In genomic region chr2:134233733-134234135, GRCh38 we compare ENCODE assay signal across 10 cellular contexts. TPM values are rescaled to one million over a fixed set of nuclear protein-coding genes. Genes with fewer than 3 reads are reported as not detected.
DNase-seq lines count a peak whose midpoint lies in the region; ATAC-seq, FAIRE-seq and TF ChIP-seq lines count a peak whose summit lies in the region.
"Had no signal": no experiment of that assay in that cellular context is flagged by ENCODE, and none has a peak within 500 bp of the region (broad histone marks: within the 10 kb centered on the region; RNA-seq: fewer than 3 reads in every experiment).

No MANE protein-coding gene starts in this region.

- no peak for TF ChIP-seq CTCF in lower lobe of right lung (IDR thresholded peaks at IDR 0.05)

- H3K4me3 Mint-ChIP-seq in activated CD8-positive, alpha-beta memory T cell treated with anti-CD3 and anti-CD28 coated beads, Interleukin-2, amount 10 ng/mL, durations not matched to agents 7 days and 5 days, result no peak overlapping the region
- peak overlapping the region; percentile 45 for H3K4me3 Mint-ChIP-seq in stimulated activated naive CD8-positive, alpha-beta T cell treated with anti-CD3 and anti-CD28 coated beads, Interleukin-15, Interleukin-2, amounts not matched to agents 100 ng/mL and 50 ng/mL, for 24 hours

- intact Hi-C loops in lower lobe of right lung (cut with DNase I), result no loop called here

- no peak for DNase-seq in activated CD8-positive, alpha-beta memory T cell treated with anti-CD3 and anti-CD28 coated beads, Interleukin-2, amount 10 ng/mL, durations not matched to agents 7 days and 5 days
- no peak for DNase-seq in activated CD8-positive, alpha-beta memory T cell treated with anti-CD3 and anti-CD28 coated beads for 24 hours
- no peak for DNase-seq in DMS114 treated with DMSO at 0.1 percent for 48 hours (lab: John Stamatoyannopoulos, UW; ENCODE audit: unreplicated experiment)
- DNase-seq in lower lobe of right lung, result no peak
- no peak for DNase-seq in urothelium cell line (ENCODE audit: low spot score)

- no peak overlapping the region for H3K27ac ChIP-seq in lower lobe of right lung
- H3K27ac ChIP-seq: VCaP had no signal

- no peaks in the 10 kb centered on the region for H3K27me3 ChIP-seq in lower lobe of right lung (ENCODE audit: low read depth)

- peak; percentile 11 for ATAC-seq in activated CD8-positive, alpha-beta memory T cell treated with anti-CD3 and anti-CD28 coated beads, Interleukin-2, amount 10 ng/mL, durations not matched to agents 7 days and 5 days
- ATAC-seq in HG02938 (IDR thresholded peaks at IDR 0.05; ENCODE audit: unreplicated experiment) (peak; percentile 59), SK-N-SH treated with all-trans-retinoic acid at 6 μM for 48 hours (peak; percentile 31; the same call in 1 of the 3 replicates), lower lobe of right lung (no peak)

- peaks cover 13% of the 10 kb centered on the region for H3K36me3 Mint-ChIP-seq in activated CD8-positive, alpha-beta memory T cell treated with anti-CD3 and anti-CD28 coated beads, Interleukin-2, amount 10 ng/mL, durations not matched to agents 7 days and 5 days
- peaks cover 12% of the 10 kb centered on the region for H3K36me3 Mint-ChIP-seq in stimulated activated naive CD8-positive, alpha-beta T cell treated with anti-CD3 and anti-CD28 coated beads, Interleukin-15, Interleukin-2, amounts not matched to agents 100 ng/mL and 50 ng/mL, for 24 hours (ENCODE audit: low read depth)

- H3K27ac Mint-ChIP-seq in activated CD8-positive, alpha-beta memory T cell treated with anti-CD3 and anti-CD28 coated beads, Interleukin-2, amount 10 ng/mL, durations not matched to agents 7 days and 5 days, result peak overlapping the region; percentile 81
- H3K27ac Mint-ChIP-seq in stimulated activated naive CD8-positive, alpha-beta T cell treated with anti-CD3 and anti-CD28 coated beads, Interleukin-15, Interleukin-2, amounts not matched to agents 100 ng/mL and 50 ng/mL, for 24 hours, result peak overlapping the region; percentile 86

- H3K4me1 Mint-ChIP-seq in activated CD8-positive, alpha-beta memory T cell treated with anti-CD3 and anti-CD28 coated beads, Interleukin-2, amount 10 ng/mL, durations not matched to agents 7 days and 5 days, result peaks cover 59% of the 10 kb centered on the region
- peaks cover 90% of the 10 kb centered on the region for H3K4me1 Mint-ChIP-seq in stimulated activated naive CD8-positive, alpha-beta T cell treated with anti-CD3 and anti-CD28 coated beads, Interleukin-15, Interleukin-2, amounts not matched to agents 100 ng/mL and 50 ng/mL, for 24 hours (ENCODE audit: low read depth)

- no peaks in the 10 kb centered on the region for H3K27me3 Mint-ChIP-seq in activated CD8-positive, alpha-beta memory T cell treated with anti-CD3 and anti-CD28 coated beads, Interleukin-2, amount 10 ng/mL, durations not matched to agents 7 days and 5 days
- H3K27me3 Mint-ChIP-seq in stimulated activated naive CD8-positive, alpha-beta T cell treated with anti-CD3 and anti-CD28 coated beads, Interleukin-15, Interleukin-2, amounts not matched to agents 100 ng/mL and 50 ng/mL, for 24 hours, result no peaks in the 10 kb centered on the region
- H3K27me3 Mint-ChIP-seq: progenitor cell of endocrine pancreas had no signal

- H3K4me1 ChIP-seq in lower lobe of right lung, result peaks cover 21% of the 10 kb centered on the region

- H3K9me3 ChIP-seq in lower lobe of right lung, result peaks cover 6% of the 10 kb centered on the region

- peaks cover 8% of the 10 kb centered on the region for H3K9me3 Mint-ChIP-seq in activated CD8-positive, alpha-beta memory T cell treated with anti-CD3 and anti-CD28 coated beads, Interleukin-2, amount 10 ng/mL, durations not matched to agents 7 days and 5 days (ENCODE audit: low read depth)
- H3K9me3 Mint-ChIP-seq in stimulated activated naive CD8-positive, alpha-beta T cell treated with anti-CD3 and anti-CD28 coated beads, Interleukin-15, Interleukin-2, amounts not matched to agents 100 ng/mL and 50 ng/mL, for 24 hours, result peaks cover 13% of the 10 kb centered on the region

- CTCF ChIA-PET in activated CD8-positive, alpha-beta memory T cell treated with anti-CD3 and anti-CD28 coated beads, Interleukin-2, amount 10 ng/mL, durations not matched to agents 7 days and 5 days (lab: Charles Lee), result interaction anchor here (1.3 to 2.9 kb wide), 4 partner anchors 9 to 115 kb away, joined by 7 to 17 read pairs (median 8); no protein-coding TSS in a partner anchor

- no peak for FAIRE-seq in urothelium cell line (lab: Jason Lieb, UNC)

- H3K36me3 ChIP-seq in lower lobe of right lung, result no peaks in the 10 kb centered on the region

- no peak overlapping the region for H3K4me3 ChIP-seq in lower lobe of right lung

TF ChIP-seq in SK-N-SH treated with all-trans-retinoic acid at 6 μM for 48 hours, 23 proteins besides CTCF, POLR2A, EP300 and RAD21:
- no peak for TF ChIP-seq OSR1 (CRISPR knock-in tag; IDR thresholded peaks at IDR 0.05)
- TF ChIP-seq TSHZ2 (CRISPR knock-in tag; IDR thresholded peaks at IDR 0.05), result peak; percentile 73; the same call in 1 of the 2 replicates
- TF ChIP-seq ZNF8 (CRISPR knock-in tag; IDR thresholded peaks at IDR 0.05), result no peak
- TF ChIP-seq PPARA (CRISPR knock-in tag; IDR thresholded peaks at IDR 0.05; ENCODE audit: borderline replicate concordance), result no peak
- TF ChIP-seq ISL1 (CRISPR knock-in tag; IDR thresholded peaks at IDR 0.05), result no peak
- peak; percentile 82 for TF ChIP-seq TCF4 (CRISPR knock-in tag; IDR thresholded peaks at IDR 0.05; ENCODE audit: borderline replicate concordance)
- no peak for TF ChIP-seq ZNF70 (CRISPR knock-in tag; IDR thresholded peaks at IDR 0.05)
- TF ChIP-seq ESRRG (CRISPR knock-in tag; IDR thresholded peaks at IDR 0.05), result no peak
- TF ChIP-seq ZFP30 (CRISPR knock-in tag; IDR thresholded peaks at IDR 0.05), result no peak
- TF ChIP-seq GLIS3 (CRISPR knock-in tag; IDR thresholded peaks at IDR 0.05), result no peak
- TF ChIP-seq ARNTL (CRISPR knock-in tag; IDR thresholded peaks at IDR 0.05; ENCODE audit: borderline replicate concordance, low read depth), result no peak
- TF ChIP-seq ZFP3 (CRISPR knock-in tag; IDR thresholded peaks at IDR 0.05), result no peak
- TF ChIP-seq ZC3H10 (CRISPR knock-in tag; IDR thresholded peaks at IDR 0.05), result no peak
- TF ChIP-seq CSRNP3 (CRISPR knock-in tag; IDR thresholded peaks at IDR 0.05), result no peak

RNA-seq across cellular contexts. Expression of gene MGAT5, which starts 20.1 kb away (rescaled TPM):
- 10 to 100 TPM; 40.3 to 43.6 TPM for total RNA-seq in activated CD8-positive, alpha-beta memory T cell treated with anti-CD3 and anti-CD28 coated beads, Interleukin-2, amount 10 ng/mL, durations not matched to agents 7 days and 5 days
- 61.7 TPM for total RNA-seq in lower lobe of right lung

Comparison
In these comparisons a context has a peak if more than half of its experiments do, and no peak if none do; other contexts are left out.
1. ATAC-seq: peak in activated CD8-positive, alpha-beta memory T cell treated with anti-CD3 and anti-CD28 coated beads, Interleukin-2, amount 10 ng/mL, durations not matched to agents 7 days and 5 days (single experiment), HG02938 (single experiment) and SK-N-SH treated with all-trans-retinoic acid at 6 μM for 48 hours (single experiment); none in lower lobe of right lung (0 of 2).